In genomic region chr13:112753868-112754267, GRCh38 we compare ENCODE assay signal across 16 cellular contexts.
"Had no signal": no experiment of that assay in that cellular context is flagged by ENCODE, and none has a peak within 500 bp of the region (broad histone marks: within the 10 kb centered on the region; RNA-seq: fewer than 3 reads in every experiment).

No MANE protein-coding gene starts in this region.

- H3K27me3 ChIP-seq: esophagus squamous epithelium, gastrocnemius medialis, tibial nerve had no signal

- H3K4me3 Mint-ChIP-seq: activated CD4-positive, alpha-beta memory T cell treated with anti-CD3 and anti-CD28 coated beads, Interleukin-2, amount 10 ng/mL, durations not matched to agents 7 days and 5 days; activated naive CD4-positive, alpha-beta T cell treated with anti-CD3 and anti-CD28 coated beads, Interleukin-2, amount 10 ng/mL, durations not matched to agents 7 days and 5 days; memory B cell; nephron progenitor cell; T-helper 2 cell treated with Interferon-gamma antibody and Interleukin-4, amounts not matched to agents 5 μg/mL and 100 μg/mL, for 36 hours had no signal

- H3K27me3 Mint-ChIP-seq: activated CD4-positive, alpha-beta memory T cell treated with anti-CD3 and anti-CD28 coated beads, Interleukin-2, amount 10 ng/mL, durations not matched to agents 7 days and 5 days; activated CD4-positive, alpha-beta T cell treated with anti-CD3 and anti-CD28 coated beads, Interleukin-2, amount 10 ng/mL, durations not matched to agents 24 days and 14 days; activated naive CD4-positive, alpha-beta T cell treated with anti-CD3 and anti-CD28 coated beads, Interleukin-2, amount 10 ng/mL, durations not matched to agents 7 days and 5 days; effector memory CD8-positive, alpha-beta T cell; memory B cell; progenitor cell of endocrine pancreas had no signal

- H3K36me3 ChIP-seq: esophagus squamous epithelium, gastrocnemius medialis, tibial nerve had no signal

- DNase-seq: activated CD4-positive, alpha-beta memory T cell treated with anti-CD3 and anti-CD28 coated beads, Interleukin-2, amount 10 ng/mL, durations not matched to agents 7 days and 5 days; activated effector memory CD4-positive, alpha-beta T cell treated with Interleukin-2 at 50 U/mL for 16 hours; effector memory CD8-positive, alpha-beta T cell; esophagus squamous epithelium; gastrocnemius medialis; left cardiac atrium; nephron progenitor cell; stimulated activated CD4-positive, alpha-beta T cell treated with anti-CD3 and anti-CD28 coated beads, Interleukin-4, amount 100 ng/mL, for 1 hour had no signal

- H3K9me3 ChIP-seq: esophagus squamous epithelium, gastrocnemius medialis, tibial nerve had no signal

- H3K36me3 Mint-ChIP-seq: activated naive CD4-positive, alpha-beta T cell treated with anti-CD3 and anti-CD28 coated beads, Interleukin-2, amount 10 ng/mL, durations not matched to agents 7 days and 5 days had no signal

- H3K9me3 Mint-ChIP-seq: activated CD4-positive, alpha-beta memory T cell treated with anti-CD3 and anti-CD28 coated beads, Interleukin-2, amount 10 ng/mL, durations not matched to agents 7 days and 5 days; activated CD4-positive, alpha-beta T cell treated with anti-CD3 and anti-CD28 coated beads, Interleukin-2, amount 10 ng/mL, durations not matched to agents 24 days and 14 days; activated naive CD4-positive, alpha-beta T cell treated with anti-CD3 and anti-CD28 coated beads, Interleukin-2, amount 10 ng/mL, durations not matched to agents 7 days and 5 days; activated T-cell treated with anti-CD3 and anti-CD28 coated beads, Interleukin-2, amount 50 U/mL, for 72 hours; effector memory CD8-positive, alpha-beta T cell; memory B cell; T-helper 2 cell treated with Interferon-gamma antibody and Interleukin-4, amounts not matched to agents 5 μg/mL and 100 μg/mL, for 36 hours had no signal

- H3K4me3 ChIP-seq: esophagus squamous epithelium, gastrocnemius medialis, tibial nerve had no signal

- ATAC-seq: left cardiac atrium had no signal

- H3K27ac ChIP-seq: esophagus squamous epithelium, gastrocnemius medialis, tibial nerve, VCaP had no signal

- H3K27ac Mint-ChIP-seq: activated CD4-positive, alpha-beta memory T cell treated with anti-CD3 and anti-CD28 coated beads, Interleukin-2, amount 10 ng/mL, durations not matched to agents 7 days and 5 days; activated naive CD4-positive, alpha-beta T cell treated with anti-CD3 and anti-CD28 coated beads, Interleukin-2, amount 10 ng/mL, durations not matched to agents 7 days and 5 days; activated T-cell treated with anti-CD3 and anti-CD28 coated beads, Interleukin-2, amount 50 U/mL, for 72 hours; memory B cell; nephron progenitor cell; progenitor cell of endocrine pancreas; T-helper 2 cell treated with Interferon-gamma antibody and Interleukin-4, amounts not matched to agents 5 μg/mL and 100 μg/mL, for 36 hours had no signal
